In the genomic region with DNA sequence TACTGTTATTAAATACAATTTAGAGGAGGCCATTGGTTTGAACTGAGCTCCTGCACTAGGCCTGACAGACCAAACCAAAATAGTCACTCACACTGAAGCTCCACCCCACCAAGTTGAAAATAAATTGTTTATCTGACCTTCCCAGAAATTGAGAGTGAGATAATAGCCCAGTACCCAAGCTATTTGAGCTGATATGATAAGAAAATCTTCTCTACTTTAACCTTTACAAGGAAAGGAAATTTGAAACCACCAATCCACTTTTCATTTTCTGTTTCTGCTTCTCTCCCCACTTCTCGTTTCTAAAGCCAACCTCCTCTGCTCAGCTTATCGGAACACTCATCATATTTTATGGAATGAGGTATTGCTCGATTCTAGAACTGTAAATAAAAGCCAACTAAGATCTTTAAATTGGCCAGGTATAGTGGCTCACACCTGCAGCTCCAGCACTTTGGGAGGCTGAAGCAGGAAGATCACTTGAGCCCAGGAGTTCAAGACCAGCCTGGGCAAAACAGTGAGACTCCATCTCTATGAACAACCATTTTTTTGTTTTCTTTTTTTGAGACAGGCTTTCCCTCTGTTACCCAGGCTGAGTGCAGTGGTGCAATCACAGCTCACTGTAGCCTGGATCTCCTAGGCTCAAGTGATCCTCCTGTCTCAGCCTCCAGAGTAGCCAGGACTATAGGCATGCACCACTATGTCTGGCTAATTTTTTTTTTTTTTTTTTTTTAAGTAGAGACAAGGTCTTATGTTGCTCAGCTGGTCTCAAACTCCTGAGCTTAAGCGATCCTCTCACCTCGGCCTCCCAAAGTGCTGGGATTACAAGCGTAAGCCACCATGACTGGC, we compare ENCODE assay signal across 10 cellular contexts. TPM values are rescaled to one million over a fixed set of nuclear protein-coding genes. Genes with fewer than 3 reads are reported as not detected.
DNase-seq lines count a peak whose midpoint lies in the region; ATAC-seq and TF ChIP-seq lines count a peak whose summit lies in the region.
"Had no signal": no experiment of that assay in that cellular context is flagged by ENCODE, and none has a peak within 500 bp of the region (broad histone marks: within the 10 kb centered on the region; RNA-seq: fewer than 3 reads in every experiment).

No MANE protein-coding gene starts in this region.

- no peaks in the 10 kb centered on the region for H3K27me3 Mint-ChIP-seq in stimulated activated naive CD8-positive, alpha-beta T cell treated with anti-CD3 and anti-CD28 coated beads, Interleukin-15, amount 100 ng/mL, for 72 hours
- H3K27me3 Mint-ChIP-seq in glutamatergic neuron (ENCODE audit: unreplicated experiment), result no peaks in the 10 kb centered on the region

- H3K27ac Mint-ChIP-seq in stimulated activated naive CD8-positive, alpha-beta T cell treated with anti-CD3 and anti-CD28 coated beads, Interleukin-15, amount 100 ng/mL, for 72 hours, result peak overlapping the region; percentile 96 to 97
- no peak overlapping the region for H3K27ac Mint-ChIP-seq in glutamatergic neuron (ENCODE audit: unreplicated experiment)

- H3K36me3 Mint-ChIP-seq in glutamatergic neuron (ENCODE audit: unreplicated experiment), result no peaks in the 10 kb centered on the region

- H3K4me3 Mint-ChIP-seq in stimulated activated naive CD8-positive, alpha-beta T cell treated with anti-CD3 and anti-CD28 coated beads, Interleukin-15, amount 100 ng/mL, for 72 hours, result peak overlapping the region; percentile 49 to 72
- no peak overlapping the region for H3K4me3 Mint-ChIP-seq in glutamatergic neuron (ENCODE audit: unreplicated experiment)

- TF ChIP-seq CTCF in GM13977 (IDR thresholded peaks at IDR 0.05; ENCODE audit: extremely low read depth, insufficient read depth, missing control alignments), result no peak
- no peak for TF ChIP-seq CTCF in glutamatergic neuron (IDR thresholded peaks at IDR 0.05; ENCODE audit: partially characterized antibody, unreplicated experiment)

- ATAC-seq in stimulated activated naive CD8-positive, alpha-beta T cell treated with anti-CD3 and anti-CD28 coated beads, Interleukin-15, amount 100 ng/mL, for 72 hours, result no peak
- no peak for ATAC-seq in HG03095 (IDR thresholded peaks at IDR 0.05; ENCODE audit: unreplicated experiment)
- ATAC-seq: left lobe of liver had no signal

- peaks cover 73% of the 10 kb centered on the region for H3K4me1 Mint-ChIP-seq in stimulated activated naive CD8-positive, alpha-beta T cell treated with anti-CD3 and anti-CD28 coated beads, Interleukin-15, amount 100 ng/mL, for 72 hours
- H3K4me1 Mint-ChIP-seq in glutamatergic neuron (ENCODE audit: low read depth, unreplicated experiment), result peaks cover 8% of the 10 kb centered on the region

- H3K9me3 Mint-ChIP-seq in stimulated activated naive CD8-positive, alpha-beta T cell treated with anti-CD3 and anti-CD28 coated beads, Interleukin-15, amount 100 ng/mL, for 72 hours, result peaks cover 0 to 14% of the 10 kb centered on the region in 2 donors
- H3K9me3 Mint-ChIP-seq in glutamatergic neuron (ENCODE audit: unreplicated experiment), result no peaks in the 10 kb centered on the region

- in situ Hi-C loops in GM13977 (cut with MboI; ENCODE audit: low pct_unique_long_range_greater_than_20kb, low sequenced_read_pairs, unreplicated experiment), result no loop called here

- peak; percentile 29 for DNase-seq in stimulated activated CD4-positive, alpha-beta T cell treated with anti-CD3 and anti-CD28 coated beads, Interleukin-15, amount 100 ng/mL, for 24 hours
- no peak for DNase-seq in stimulated activated CD4-positive, alpha-beta T cell treated with anti-CD3 and anti-CD28 coated beads, Interleukin-1b, Interleukin-23, amount 100 ng/mL, for 48 hours
- DNase-seq in NOMO-1 (lab: John Stamatoyannopoulos, UW; ENCODE audit: unreplicated experiment in 2 of 2) (peak; percentile 61 to 78), amniotic epithelial cell (ENCODE audit: low read depth) (peak; percentile 32), GM13977 (ENCODE audit: low spot score) (no peak), glutamatergic neuron (no peak)
- DNase-seq in stimulated activated naive CD8-positive, alpha-beta T cell treated with anti-CD3 and anti-CD28 coated beads, Interleukin-15, amount 100 ng/mL, for 72 hours, result peak; percentile 23 to 32
- DNase-seq: foreskin fibroblast had no signal

RNA-seq across cellular contexts. Expression of a gene that starts 13.3 kb away (rescaled TPM):
- total RNA-seq in glutamatergic neuron (ENCODE audit: unreplicated experiment), result 1.0 TPM

RNA-seq across cellular contexts. Expression of a gene that starts 49.9 kb away (rescaled TPM):
- 79.8 TPM for total RNA-seq in glutamatergic neuron (ENCODE audit: unreplicated experiment)

Comparison
In these comparisons a context has a peak if more than half of its experiments do, and no peak if none do; other contexts are left out.
1. DNase-seq: peak in stimulated activated CD4-positive, alpha-beta T cell treated with anti-CD3 and anti-CD28 coated beads, Interleukin-15, amount 100 ng/mL, for 24 hours (single experiment), NOMO-1 (2 of 2), amniotic epithelial cell (single experiment) and stimulated activated naive CD8-positive, alpha-beta T cell treated with anti-CD3 and anti-CD28 coated beads, Interleukin-15, amount 100 ng/mL, for 72 hours (2 of 2); none in stimulated activated CD4-positive, alpha-beta T cell treated with anti-CD3 and anti-CD28 coated beads, Interleukin-1b, Interleukin-23, amount 100 ng/mL, for 48 hours (single experiment), GM13977 (single experiment) and glutamatergic neuron (single experiment).